Comparison of ENCODE assay signal across 20 cellular contexts in the genomic region with DNA sequence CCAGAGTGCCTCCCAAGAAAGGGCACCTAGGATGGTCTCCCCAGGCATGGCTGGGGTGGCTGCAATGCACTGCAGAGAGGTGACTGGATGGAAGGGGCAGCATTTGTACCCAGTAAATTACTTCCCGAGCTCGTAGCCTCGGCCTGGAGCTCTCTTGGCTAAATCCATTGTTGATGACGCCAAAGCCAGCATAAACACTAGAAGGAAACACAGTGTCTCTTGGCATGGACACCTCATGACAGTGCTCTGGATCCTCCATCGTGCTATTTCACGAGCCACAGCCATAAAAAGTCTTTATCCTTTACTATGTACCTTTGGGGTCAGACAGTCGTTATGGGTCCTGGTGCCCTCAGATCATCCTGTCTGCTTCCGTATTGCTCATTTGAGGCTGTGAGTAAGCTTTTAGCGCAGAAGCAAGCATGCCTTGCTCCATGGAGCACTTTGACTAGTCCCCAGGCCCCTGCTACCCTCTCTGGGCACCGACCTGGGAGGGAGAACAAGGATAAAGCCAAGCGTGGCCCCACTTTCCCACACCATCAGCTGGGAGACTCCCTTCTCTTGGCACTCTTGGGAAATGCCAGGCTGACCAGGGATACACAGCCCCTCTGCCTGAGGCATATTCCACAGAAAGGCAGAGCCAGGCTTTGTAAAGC. TPM values are rescaled to one million over a fixed set of nuclear protein-coding genes. Genes with fewer than 3 reads are reported as not detected.
DNase-seq lines count a peak whose midpoint lies in the region; ATAC-seq and TF ChIP-seq lines count a peak whose summit lies in the region.
"Had no signal": no experiment of that assay in that cellular context is flagged by ENCODE, and none has a peak within 500 bp of the region (broad histone marks: within the 10 kb centered on the region; RNA-seq: fewer than 3 reads in every experiment).

No MANE protein-coding gene starts in this region.

- no peaks in the 10 kb centered on the region for H4K20me1 ChIP-seq in OCI-LY1 (ENCODE audit: insufficient read depth, low read length)

- H3K4me2 ChIP-seq in OCI-LY1 (ENCODE audit: low read length), result peak overlapping the region; percentile 23; the same call in 1 of the 2 replicates

- H3K4me3 Mint-ChIP-seq in stimulated activated naive B cell treated with anti-CD40 and anti-IgM and Interleukin-4, amounts not matched to agents 10 μg/mL and 1 μg/mL and 100 μg/mL, for 72 hours, result no peak overlapping the region
- H3K4me3 Mint-ChIP-seq: CD4-positive, alpha-beta T cell had no signal

- ATAC-seq in stimulated activated naive B cell treated with anti-CD40 and anti-IgM and Interleukin-4, amounts not matched to agents 10 μg/mL and 1 μg/mL and 100 μg/mL, for 72 hours (replicated peaks), result no peak
- ATAC-seq in stimulated activated naive CD8-positive, alpha-beta T cell treated with anti-CD3 and anti-CD28 coated beads, Interleukin-15, Interleukin-2, amounts not matched to agents 100 U/mL and 50 U/mL, for 24 hours, result no peak
- ATAC-seq: activated CD4-positive, CD25-positive, alpha-beta regulatory T cell treated with anti-CD3 and anti-CD28 coated beads, Interleukin-2, amount 50 U/mL, for 24 hours had no signal

- H3K9ac ChIP-seq in OCI-LY1 (ENCODE audit: low read length) (peak overlapping the region; percentile 49; the same call in 1 of the 2 replicates), mucosa of rectum (ENCODE audit: low read depth in 1 of 2, low read length in 2 of 2) (no peak overlapping the region), stomach smooth muscle (ENCODE audit: low read length in 2 of 2) (peak overlapping the region; percentile 47 to 65)

- H3K36me3 ChIP-seq in OCI-LY1 (ENCODE audit: insufficient read depth, low read length) (no peaks in the 10 kb centered on the region), esophagus muscularis mucosa (no peaks in the 10 kb centered on the region), mucosa of rectum (ENCODE audit: control insufficient read depth in 2 of 2, insufficient read depth in 2 of 2, low read length in 2 of 2) (no peaks in the 10 kb centered on the region), stomach smooth muscle (ENCODE audit: control insufficient read depth in 2 of 2, insufficient read depth in 2 of 2, low read length in 2 of 2) (no peaks in the 10 kb centered on the region)
- H3K36me3 ChIP-seq: pancreas had no signal

- peaks cover 6 to 24% of the 10 kb centered on the region in 2 donors for H3K27me3 Mint-ChIP-seq in stimulated activated naive B cell treated with anti-CD40 and anti-IgM and Interleukin-4, amounts not matched to agents 10 μg/mL and 1 μg/mL and 100 μg/mL, for 72 hours

- H3K9me2 ChIP-seq in OCI-LY1 (ENCODE audit: low read depth, low read length), result no peaks in the 10 kb centered on the region

- no peaks in the 10 kb centered on the region for H3K27me3 ChIP-seq in OCI-LY1 (ENCODE audit: insufficient read depth, low read length)
- no peaks in the 10 kb centered on the region for H3K27me3 ChIP-seq in esophagus muscularis mucosa
- no peaks in the 10 kb centered on the region for H3K27me3 ChIP-seq in mucosa of rectum (ENCODE audit: control insufficient read depth in 2 of 2, insufficient read depth in 2 of 2, low read length in 2 of 2)
- H3K27me3 ChIP-seq in stomach smooth muscle (ENCODE audit: control insufficient read depth in 1 of 2, insufficient read depth in 2 of 2, low read length in 2 of 2), result no peaks in the 10 kb centered on the region
- H3K27me3 ChIP-seq: pancreas had no signal

- intact Hi-C loops in esophagus muscularis mucosa (cut with DNase I), result no loop called here

- H2AFZ ChIP-seq in OCI-LY1 (ENCODE audit: low read length), result no peak overlapping the region

- in situ Hi-C loops in GM13977 (cut with MboI; ENCODE audit: low pct_unique_long_range_greater_than_20kb, low sequenced_read_pairs, unreplicated experiment), result no loop called here

- no peak for DNase-seq in esophagus muscularis mucosa (ENCODE audit: extremely low spot score)
- no peak for DNase-seq in GM13977 (ENCODE audit: low spot score)
- no peak for DNase-seq in stimulated activated naive B cell treated with anti-CD40 and anti-IgM and Interleukin-4, amounts not matched to agents 10 μg/mL and 1 μg/mL and 100 μg/mL, for 72 hours
- no peak for DNase-seq in inferior parietal cortex (ENCODE audit: extremely low spot score)
- DNase-seq in stimulated activated naive CD8-positive, alpha-beta T cell treated with anti-CD3 and anti-CD28 coated beads, Interleukin-15, Interleukin-2, amounts not matched to agents 100 U/mL and 50 U/mL, for 24 hours, result no peak
- DNase-seq: activated effector memory CD4-positive, alpha-beta T cell treated with Interleukin-2 at 50 U/mL for 16 hours; CD4-positive, alpha-beta T cell; DMS79 treated with DMSO at 0.1 percent for 48 hours; Karpas-422; mesendoderm; NCI-H1105 treated with DMSO at 0.1 percent for 48 hours; SHP77; T-helper 2 cell had no signal

- H3K9me3 Mint-ChIP-seq in stimulated activated naive B cell treated with anti-CD40 and anti-IgM and Interleukin-4, amounts not matched to agents 10 μg/mL and 1 μg/mL and 100 μg/mL, for 72 hours, result peaks cover 3 to 4% of the 10 kb centered on the region in 2 donors
- H3K9me3 Mint-ChIP-seq: CD4-positive, alpha-beta T cell had no signal

- no peaks in the 10 kb centered on the region for H3K36me3 Mint-ChIP-seq in stimulated activated naive B cell treated with anti-CD40 and anti-IgM and Interleukin-4, amounts not matched to agents 10 μg/mL and 1 μg/mL and 100 μg/mL, for 72 hours

- peaks cover 81% of the 10 kb centered on the region for H3K4me1 ChIP-seq in OCI-LY1 (ENCODE audit: insufficient read depth, low read length, severe bottlenecking)
- H3K4me1 ChIP-seq in esophagus muscularis mucosa, result peaks cover 44 to 77% (median 76%) of the 10 kb centered on the region in 4 donors
- peaks cover 14 to 15% of the 10 kb centered on the region in 2 donors for H3K4me1 ChIP-seq in mucosa of rectum (ENCODE audit: control insufficient read depth in 2 of 2, insufficient read depth in 2 of 2, low read length in 2 of 2)
- H3K4me1 ChIP-seq in stomach smooth muscle (ENCODE audit: control insufficient read depth, insufficient read depth, low read length), result peaks cover 51% of the 10 kb centered on the region
- H3K4me1 ChIP-seq: pancreas had no signal

- 61% methylated on average over 6 of the region's 11 CpGs for WGBS in esophagus muscularis mucosa

- H3K4me3 ChIP-seq in OCI-LY1 (ENCODE audit: low read depth, low read length, poor library complexity, severe bottlenecking), result no peak overlapping the region
- no peak overlapping the region for H3K4me3 ChIP-seq in esophagus muscularis mucosa
- no peak overlapping the region for H3K4me3 ChIP-seq in mucosa of rectum (ENCODE audit: low read length in 2 of 2)
- peak overlapping the region in 1 of 2 donors; percentile 1 for H3K4me3 ChIP-seq in stomach smooth muscle (ENCODE audit: low read length in 2 of 2)
- H3K4me3 ChIP-seq: pancreas had no signal

- H3K79me2 ChIP-seq in OCI-LY1 (ENCODE audit: insufficient read depth, low read length), result no peaks in the 10 kb centered on the region

- TF ChIP-seq EP300 in esophagus muscularis mucosa (IDR thresholded peaks at IDR 0.05), result peak; percentile 98

- H3K4me1 Mint-ChIP-seq in stimulated activated naive B cell treated with anti-CD40 and anti-IgM and Interleukin-4, amounts not matched to agents 10 μg/mL and 1 μg/mL and 100 μg/mL, for 72 hours, result peaks cover 19 to 38% of the 10 kb centered on the region in 2 donors

- TF ChIP-seq CTCF in OCI-LY1 (IDR thresholded peaks at IDR 0.05; ENCODE audit: low read length) (no peak), esophagus muscularis mucosa (IDR thresholded peaks at IDR 0.05) (no peak), GM13977 (IDR thresholded peaks at IDR 0.05; ENCODE audit: extremely low read depth, insufficient read depth, missing control alignments) (no peak)

- no peaks in the 10 kb centered on the region for H3F3A ChIP-seq in OCI-LY1 (ENCODE audit: insufficient read depth, low read length)

- H3K9me3 ChIP-seq in OCI-LY1 (ENCODE audit: low read length), result no peaks in the 10 kb centered on the region
- no peaks in the 10 kb centered on the region for H3K9me3 ChIP-seq in esophagus muscularis mucosa
- H3K9me3 ChIP-seq in mucosa of rectum (ENCODE audit: control insufficient read depth in 2 of 2, low read length in 2 of 2), result no peaks in the 10 kb centered on the region
- no peaks in the 10 kb centered on the region for H3K9me3 ChIP-seq in stomach smooth muscle (ENCODE audit: control insufficient read depth in 2 of 2, low read length in 2 of 2)
- H3K9me3 ChIP-seq: pancreas had no signal

- H3K27ac ChIP-seq in OCI-LY1 (ENCODE audit: low read depth, low read length, poor library complexity, severe bottlenecking), result peak overlapping the region; percentile 96
- H3K27ac ChIP-seq in esophagus muscularis mucosa (replicated peaks in 1 of 4), result peak overlapping the region; percentile 92 to 96 (median 94)
- peak overlapping the region; percentile 52 to 59 for H3K27ac ChIP-seq in mucosa of rectum (ENCODE audit: low read depth in 2 of 2, low read length in 2 of 2)
- peak overlapping the region; percentile 88 for H3K27ac ChIP-seq in stomach smooth muscle (ENCODE audit: low read length)
- H3K27ac ChIP-seq: pancreas had no signal

- TF ChIP-seq POLR2A in esophagus muscularis mucosa (IDR thresholded peaks at IDR 0.05; ENCODE audit: low read depth), result no peak

- H3K27ac Mint-ChIP-seq in stimulated activated naive B cell treated with anti-CD40 and anti-IgM and Interleukin-4, amounts not matched to agents 10 μg/mL and 1 μg/mL and 100 μg/mL, for 72 hours, result no peak overlapping the region
- H3K27ac Mint-ChIP-seq: CD4-positive, alpha-beta T cell had no signal

RNA-seq across cellular contexts. Expression of a gene that starts 10.3 kb away (rescaled TPM):
- 100 to 1,000 TPM; 100 to 186 (median 165) TPM for total RNA-seq in esophagus muscularis mucosa
- total RNA-seq: CD4-positive, alpha-beta T cell had no signal

RNA-seq across cellular contexts. Expression of a gene that starts 28.7 kb away (rescaled TPM):
- not detected for total RNA-seq in esophagus muscularis mucosa
- total RNA-seq: astrocyte; CD4-positive, alpha-beta T cell; pancreas; temporal lobe had no signal

Comparison
In these comparisons a context has a peak if more than half of its experiments do, and no peak if none do; other contexts are left out.
1. H3K9ac ChIP-seq: peak in OCI-LY1 (single experiment) and stomach smooth muscle (2 of 2); none in mucosa of rectum (0 of 2).
2. Peak in every context shown above with its lines, with median percentiles within 50 percentile points of each other: H3K27ac ChIP-seq.